Comparison of ENCODE assay signal across 14 cellular contexts in genomic region chr15:98745650-98746374, GRCh38.
A peak's percentile ranks its signal among the peaks of the same experiment; 100 is the strongest.
DNase-seq lines count a peak whose midpoint lies in the region; ATAC-seq, FAIRE-seq and TF ChIP-seq lines count a peak whose summit lies in the region.
"Had no signal": no experiment of that assay in that cellular context is flagged by ENCODE, and none has a peak within 500 bp of the region (broad histone marks: within the 10 kb centered on the region; RNA-seq: fewer than 3 reads in every experiment).

No MANE protein-coding gene starts in this region.

- no peaks in the 10 kb centered on the region for H3K36me3 Mint-ChIP-seq in astrocyte (ENCODE audit: low read depth, unreplicated experiment)
- H3K36me3 Mint-ChIP-seq: CD8-positive, alpha-beta T cell; memory B cell; stimulated activated effector memory CD8-positive, alpha-beta T cell treated with anti-CD3 and anti-CD28 coated beads, Interleukin-12 subunit alpha, Interleukin-12 subunit beta, amount 100 ng/mL, for 72 hours had no signal

- H3K79me1 ChIP-seq in mesenchymal stem cell (replicated peaks; ENCODE audit: low read length, poor library complexity, severe bottlenecking): peaks cover 27% of the 10 kb centered on the region

- DNase-seq in EH (ENCODE audit: low read depth) (peak; percentile 54), Kasumi-1 (lab: John Stamatoyannopoulos, UW) (peak; percentile 37 to 57), astrocyte (ENCODE audit: low read depth) (peak; percentile 70), mesenchymal stem cell (peak; percentile 38), T-helper 1 cell (no peak), hypothalamus (lab: John Stamatoyannopoulos, UW) (no peak)
- DNase-seq: CD8-positive, alpha-beta T cell had no signal

- peak overlapping the region; percentile 67 for H3K27ac Mint-ChIP-seq in astrocyte (ENCODE audit: unreplicated experiment)
- H3K27ac Mint-ChIP-seq: CD8-positive, alpha-beta T cell; memory B cell; stimulated activated effector memory CD8-positive, alpha-beta T cell treated with anti-CD3 and anti-CD28 coated beads, Interleukin-12 subunit alpha, Interleukin-12 subunit beta, amount 100 ng/mL, for 72 hours had no signal

- peaks cover 100% of the 10 kb centered on the region for H3K79me2 ChIP-seq in astrocyte (ENCODE audit: insufficient read depth, low read length)

- H3K27me3 ChIP-seq in astrocyte (ENCODE audit: insufficient read depth, low read length): no peaks in the 10 kb centered on the region
- H3K27me3 ChIP-seq in mesenchymal stem cell (ENCODE audit: control insufficient read depth in 1 of 2, insufficient read depth in 1 of 2, low read length in 2 of 2): no peaks in the 10 kb centered on the region
- H3K27me3 ChIP-seq: ascending aorta had no signal

- H3K9me3 ChIP-seq in astrocyte (ENCODE audit: insufficient read depth, low read depth, low read length): no peaks in the 10 kb centered on the region
- no peaks in the 10 kb centered on the region for H3K9me3 ChIP-seq in mesenchymal stem cell (ENCODE audit: control insufficient read depth, low read length)
- H3K9me3 ChIP-seq: ascending aorta had no signal

- no peak overlapping the region for H4K8ac ChIP-seq in mesenchymal stem cell (ENCODE audit: low read length)

- no peak overlapping the region for H4K91ac ChIP-seq in mesenchymal stem cell (ENCODE audit: low read length)

- H3K4ac ChIP-seq in mesenchymal stem cell (ENCODE audit: low read depth in 1 of 2, low read length in 2 of 2): no peak overlapping the region

- H3K14ac ChIP-seq in mesenchymal stem cell (ENCODE audit: low read length in 2 of 2): no peak overlapping the region

- H3K27ac ChIP-seq in astrocyte (ENCODE audit: low read depth, low read length) (no peak overlapping the region), mesenchymal stem cell (ENCODE audit: low read length, poor library complexity, severe bottlenecking) (peak overlapping the region; percentile 17)
- H3K27ac ChIP-seq: ascending aorta, parathyroid adenoma had no signal

- no peak overlapping the region for H3K18ac ChIP-seq in mesenchymal stem cell (ENCODE audit: low read depth in 1 of 2, low read length in 2 of 2)

- H2AK5ac ChIP-seq in mesenchymal stem cell (ENCODE audit: low read length, severe bottlenecking): no peak overlapping the region

- H3K36me3 ChIP-seq in astrocyte (ENCODE audit: insufficient read depth, low read length) (no peaks in the 10 kb centered on the region), mesenchymal stem cell (ENCODE audit: control insufficient read depth in 1 of 2, insufficient read depth in 2 of 2, low read depth in 1 of 2, low read length in 2 of 2) (no peaks in the 10 kb centered on the region)
- H3K36me3 ChIP-seq: ascending aorta had no signal

- no peak overlapping the region for H2BK15ac ChIP-seq in mesenchymal stem cell (ENCODE audit: low read depth, poor library complexity, severe bottlenecking)

- no peaks in the 10 kb centered on the region for H3K9me3 Mint-ChIP-seq in astrocyte (ENCODE audit: unreplicated experiment)
- H3K9me3 Mint-ChIP-seq: CD8-positive, alpha-beta T cell; memory B cell had no signal

- 76% methylated on average over 10 of the region's 10 CpGs for WGBS in mesenchymal stem cell

- H2BK5ac ChIP-seq in mesenchymal stem cell (ENCODE audit: low read depth, low read length, poor library complexity, severe bottlenecking): no peak overlapping the region

- H3K4me3 ChIP-seq in astrocyte (ENCODE audit: insufficient read depth, low read depth, low read length) (no peak overlapping the region), mesenchymal stem cell (ENCODE audit: insufficient read depth in 1 of 2, low read depth in 1 of 2, low read length in 2 of 2) (no peak overlapping the region)
- H3K4me3 ChIP-seq: ascending aorta had no signal

- peaks cover 9% of the 10 kb centered on the region for H3K4me1 ChIP-seq in astrocyte (ENCODE audit: insufficient read depth, low read length)
- peaks cover 12% of the 10 kb centered on the region for H3K4me1 ChIP-seq in mesenchymal stem cell (ENCODE audit: control insufficient read depth, insufficient read depth, low read depth, low read length)
- H3K4me1 ChIP-seq: parathyroid adenoma had no signal

- peaks cover 97% of the 10 kb centered on the region for H4K20me1 ChIP-seq in astrocyte (ENCODE audit: insufficient read depth, low read length)

- H3K9ac ChIP-seq in astrocyte (ENCODE audit: low read length): no peak overlapping the region
- no peak overlapping the region for H3K9ac ChIP-seq in mesenchymal stem cell (ENCODE audit: low read length)
- H3K9ac ChIP-seq: parathyroid adenoma had no signal

- H2AFZ ChIP-seq in astrocyte (ENCODE audit: low read depth, low read length): no peak overlapping the region
- H2AFZ ChIP-seq in mesenchymal stem cell (ENCODE audit: low read depth, low read length): no peak overlapping the region
- H2AFZ ChIP-seq: parathyroid adenoma had no signal

- FAIRE-seq in astrocyte (lab: Jason Lieb, UNC): no peak
- FAIRE-seq: endometrium had no signal

- H2BK12ac ChIP-seq in mesenchymal stem cell (ENCODE audit: low read length in 2 of 2): no peak overlapping the region

- H2BK120ac ChIP-seq in mesenchymal stem cell (ENCODE audit: low read depth, low read length): no peak overlapping the region

- no peak for TF ChIP-seq CTCF in astrocyte (IDR thresholded peaks at IDR 0.05; ENCODE audit: insufficient read depth, low read depth, low read length)

- no peak overlapping the region for H3K4me3 Mint-ChIP-seq in astrocyte (ENCODE audit: unreplicated experiment)
- H3K4me3 Mint-ChIP-seq: CD8-positive, alpha-beta T cell; memory B cell; stimulated activated effector memory CD8-positive, alpha-beta T cell treated with anti-CD3 and anti-CD28 coated beads, Interleukin-12 subunit alpha, Interleukin-12 subunit beta, amount 100 ng/mL, for 72 hours had no signal

- peaks cover 62% of the 10 kb centered on the region for H3K4me1 Mint-ChIP-seq in astrocyte (ENCODE audit: low read depth, unreplicated experiment)

- no peaks in the 10 kb centered on the region for H3K27me3 Mint-ChIP-seq in astrocyte (ENCODE audit: low read depth, unreplicated experiment)

- H3K23ac ChIP-seq in mesenchymal stem cell (ENCODE audit: low read length in 2 of 2): no peak overlapping the region

- ATAC-seq in HG03571 (IDR thresholded peaks at IDR 0.05; ENCODE audit: unreplicated experiment) (no peak), GM18868 (IDR thresholded peaks at IDR 0.05; ENCODE audit: unreplicated experiment) (no peak)
- ATAC-seq: CD8-positive, alpha-beta T cell; stimulated activated effector memory CD8-positive, alpha-beta T cell treated with anti-CD3 and anti-CD28 coated beads, Interleukin-12 subunit alpha, Interleukin-12 subunit beta, amount 100 ng/mL, for 72 hours had no signal

- H3K4me2 ChIP-seq in astrocyte (ENCODE audit: low read length): peak overlapping the region; percentile 34
- no peak overlapping the region for H3K4me2 ChIP-seq in mesenchymal stem cell (ENCODE audit: low read length, poor library complexity, severe bottlenecking)

Comparison
In these comparisons a context has a peak if more than half of its experiments do, and no peak if none do; other contexts are left out.
1. DNase-seq: peak in EH (single experiment), Kasumi-1 (2 of 2), astrocyte (single experiment) and mesenchymal stem cell (single experiment); none in T-helper 1 cell (0 of 5) and hypothalamus (0 of 51).